19 cellular contexts compared by ENCODE assay signal in genomic region chr13:44104969-44105368, GRCh38.
"Had no signal": no experiment of that assay in that cellular context is flagged by ENCODE, and none has a peak within 500 bp of the region (broad histone marks: within the 10 kb centered on the region; RNA-seq: fewer than 3 reads in every experiment).

No MANE protein-coding gene starts in this region.

- H3K4me3 ChIP-seq: esophagus squamous epithelium, prostate gland, skin epidermis, stomach, upper lobe of left lung had no signal

- ATAC-seq: activated T-cell treated with anti-CD3 and anti-CD28 coated beads, Interleukin-2, amount 50 U/mL, for 4 hours; left colon; right cardiac atrium; T-cell had no signal

- H3K27ac Mint-ChIP-seq: activated CD4-positive, alpha-beta memory T cell treated with anti-CD3 and anti-CD28 coated beads, Interleukin-2, amount 10 ng/mL, durations not matched to agents 7 days and 5 days; activated naive CD4-positive, alpha-beta T cell treated with anti-CD3 and anti-CD28 coated beads, Interleukin-2, amount 10 ng/mL, durations not matched to agents 7 days and 5 days; T-cell had no signal

- H3K9me3 Mint-ChIP-seq: activated CD4-positive, alpha-beta memory T cell treated with anti-CD3 and anti-CD28 coated beads, Interleukin-2, amount 10 ng/mL, durations not matched to agents 7 days and 5 days; activated naive CD4-positive, alpha-beta T cell treated with anti-CD3 and anti-CD28 coated beads, Interleukin-2, amount 10 ng/mL, durations not matched to agents 7 days and 5 days had no signal

- H3K36me3 ChIP-seq: esophagus squamous epithelium, prostate gland, stomach, upper lobe of left lung had no signal

- H3K27ac ChIP-seq: esophagus squamous epithelium, prostate gland, skin epidermis, stomach, upper lobe of left lung had no signal

- H3K27me3 ChIP-seq: esophagus squamous epithelium, stomach, upper lobe of left lung had no signal

- DNase-seq: activated CD4-positive, alpha-beta memory T cell treated with anti-CD3 and anti-CD28 coated beads, Interleukin-2, amount 10 ng/mL, durations not matched to agents 7 days and 5 days; activated CD4-positive, alpha-beta T cell treated with anti-CD3 and anti-CD28 coated beads for 48 hours; activated CD4-positive, CD25-positive, alpha-beta regulatory T cell; activated naive CD4-positive, alpha-beta T cell treated with anti-CD3 and anti-CD28 coated beads, Interleukin-2, amount 10 ng/mL, durations not matched to agents 7 days and 5 days; activated T-cell treated with anti-CD3 and anti-CD28 coated beads, Interleukin-2, amount 50 U/mL, for 4 hours; aorta; cerebellar nuclear complex; effector CD8-positive, alpha-beta T cell; esophagus squamous epithelium; left colon; right cardiac atrium; stimulated activated CD4-positive, alpha-beta T cell treated with anti-CD3 and anti-CD28 coated beads, Interleukin-15, amount 100 ng/mL, for 24 hours; stimulated activated CD4-positive, alpha-beta T cell treated with anti-CD3 and anti-CD28 coated beads, Interleukin-2, amount 100 ng/mL, for 48 hours; stomach; T-cell had no signal

- H3K4me1 Mint-ChIP-seq: activated CD4-positive, alpha-beta memory T cell treated with anti-CD3 and anti-CD28 coated beads, Interleukin-2, amount 10 ng/mL, durations not matched to agents 7 days and 5 days; activated naive CD4-positive, alpha-beta T cell treated with anti-CD3 and anti-CD28 coated beads, Interleukin-2, amount 10 ng/mL, durations not matched to agents 7 days and 5 days; neural crest cell; T-cell had no signal

- H3K36me3 Mint-ChIP-seq: activated naive CD4-positive, alpha-beta T cell treated with anti-CD3 and anti-CD28 coated beads, Interleukin-2, amount 10 ng/mL, durations not matched to agents 7 days and 5 days; T-cell had no signal

- H3K9me3 ChIP-seq: esophagus squamous epithelium, prostate gland, upper lobe of left lung had no signal

- H3K4me1 ChIP-seq: prostate gland had no signal

- H3K4me3 Mint-ChIP-seq: activated CD4-positive, alpha-beta memory T cell treated with anti-CD3 and anti-CD28 coated beads, Interleukin-2, amount 10 ng/mL, durations not matched to agents 7 days and 5 days; activated naive CD4-positive, alpha-beta T cell treated with anti-CD3 and anti-CD28 coated beads, Interleukin-2, amount 10 ng/mL, durations not matched to agents 7 days and 5 days; activated T-cell treated with anti-CD3 and anti-CD28 coated beads, Interleukin-2, amount 50 U/mL, for 4 hours; neural crest cell; T-cell had no signal
